8 cellular contexts compared by ENCODE assay signal in the genomic region with DNA sequence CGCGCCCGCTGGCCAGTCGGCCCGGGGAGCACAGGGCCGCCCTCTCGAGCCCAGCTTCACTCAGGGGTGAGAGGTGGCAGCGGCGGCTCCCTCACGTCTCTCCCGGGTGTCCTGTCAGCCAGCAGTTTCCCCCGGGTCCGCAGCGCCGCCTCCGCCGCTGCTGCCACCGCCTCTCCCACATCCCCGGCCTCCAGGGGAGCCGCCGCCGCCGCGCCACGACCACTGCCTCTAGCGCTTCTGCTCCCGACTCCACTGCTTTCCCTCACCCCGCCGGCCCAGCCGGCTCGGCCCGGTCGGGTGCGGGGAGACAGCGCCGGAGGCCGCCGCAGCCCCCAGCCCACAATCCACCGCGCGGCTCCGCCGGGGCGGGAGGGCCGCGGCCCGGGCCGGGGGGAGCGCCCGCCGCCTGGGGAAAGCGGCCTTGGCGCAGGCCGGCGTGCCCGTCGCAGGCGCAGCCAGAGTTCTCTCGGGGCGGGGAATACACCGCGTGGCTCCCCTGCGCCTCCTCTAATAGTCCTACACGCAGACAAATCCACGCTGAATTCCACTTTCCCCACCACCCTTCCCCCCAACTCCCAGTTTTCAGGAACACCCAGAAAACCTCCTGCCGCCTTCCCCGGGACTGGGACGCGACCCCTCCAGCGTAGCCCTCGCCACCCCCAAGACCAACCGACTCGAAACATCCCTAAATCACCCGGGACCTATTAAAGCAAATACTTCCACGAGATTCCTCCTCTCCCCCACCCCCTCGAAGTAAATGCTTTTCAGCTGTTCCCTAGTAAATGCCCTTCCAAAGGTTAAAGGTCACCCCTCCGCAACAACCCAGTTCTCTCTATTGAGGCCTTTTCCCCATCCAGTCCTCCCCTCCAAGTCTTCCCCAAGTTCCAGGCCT. TPM values are rescaled to one million over a fixed set of nuclear protein-coding genes. Genes with fewer than 3 reads are reported as not detected.
A peak's percentile ranks its signal among the peaks of the same experiment; 100 is the strongest.
DNase-seq lines count a peak whose midpoint lies in the region; ATAC-seq, FAIRE-seq and TF ChIP-seq lines count a peak whose summit lies in the region.

A gene with protein sequence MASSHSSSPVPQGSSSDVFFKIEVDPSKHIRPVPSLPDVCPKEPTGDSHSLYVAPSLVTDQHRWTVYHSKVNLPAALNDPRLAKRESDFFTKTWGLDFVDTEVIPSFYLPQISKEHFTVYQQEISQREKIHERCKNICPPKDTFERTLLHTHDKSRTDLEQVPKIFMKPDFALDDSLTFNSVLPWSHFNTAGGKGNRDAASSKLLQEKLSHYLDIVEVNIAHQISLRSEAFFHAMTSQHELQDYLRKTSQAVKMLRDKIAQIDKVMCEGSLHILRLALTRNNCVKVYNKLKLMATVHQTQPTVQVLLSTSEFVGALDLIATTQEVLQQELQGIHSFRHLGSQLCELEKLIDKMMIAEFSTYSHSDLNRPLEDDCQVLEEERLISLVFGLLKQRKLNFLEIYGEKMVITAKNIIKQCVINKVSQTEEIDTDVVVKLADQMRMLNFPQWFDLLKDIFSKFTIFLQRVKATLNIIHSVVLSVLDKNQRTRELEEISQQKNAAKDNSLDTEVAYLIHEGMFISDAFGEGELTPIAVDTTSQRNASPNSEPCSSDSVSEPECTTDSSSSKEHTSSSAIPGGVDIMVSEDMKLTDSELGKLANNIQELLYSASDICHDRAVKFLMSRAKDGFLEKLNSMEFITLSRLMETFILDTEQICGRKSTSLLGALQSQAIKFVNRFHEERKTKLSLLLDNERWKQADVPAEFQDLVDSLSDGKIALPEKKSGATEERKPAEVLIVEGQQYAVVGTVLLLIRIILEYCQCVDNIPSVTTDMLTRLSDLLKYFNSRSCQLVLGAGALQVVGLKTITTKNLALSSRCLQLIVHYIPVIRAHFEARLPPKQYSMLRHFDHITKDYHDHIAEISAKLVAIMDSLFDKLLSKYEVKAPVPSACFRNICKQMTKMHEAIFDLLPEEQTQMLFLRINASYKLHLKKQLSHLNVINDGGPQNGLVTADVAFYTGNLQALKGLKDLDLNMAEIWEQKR (minus strand): TSS at position 346 of the 892 bp plus-strand sequence. CDS start 35,429 bp downstream, outside the sequence.

- peak within 1 kb of the TSS; percentile 95 to 99 (median 96) for H3K27ac Mint-ChIP-seq in CD14-positive monocyte

- no peaks in the 10 kb centered on the region for H3K9me3 ChIP-seq in neuron (ENCODE audit: low read length)
- H3K9me3 ChIP-seq in subcutaneous abdominal adipose tissue (ENCODE audit: control insufficient read depth in 5 of 5, low read length in 5 of 5), result no peaks in the 10 kb centered on the region

- POLR2A ChIA-PET in RWPE1 (lab: Yijun Ruan, JAX; ENCODE audit: low non-redundant PET), result no interaction called here

- peak; percentile 52 for DNase-seq in CD14-positive monocyte (ENCODE audit: low spot score)
- DNase-seq in GM19239 (ENCODE audit: insufficient read length, low spot score), result peak; percentile 58
- peak; percentile 55 for DNase-seq in RWPE1 (ENCODE audit: low spot score)
- DNase-seq in activated gamma-delta T cell treated with Interleukin-2 at 50 U/mL for 16 hours, result peak; percentile 46
- DNase-seq in foreskin keratinocyte, result no peak

- TF ChIP-seq CTCF in CD14-positive monocyte (IDR thresholded peaks at IDR 0.05), result no peak
- no peak for TF ChIP-seq CTCF in RWPE1 (conservative IDR thresholded peaks at IDR 0.05; ENCODE audit: low read depth)
- no peak for TF ChIP-seq CTCF in foreskin keratinocyte (conservative IDR thresholded peaks at IDR 0.05)

- H3K36me3 Mint-ChIP-seq in CD14-positive monocyte, result no peaks in the 10 kb centered on the region

- peak within 1 kb of the TSS; percentile 99 for H3K4me3 Mint-ChIP-seq in CD14-positive monocyte

- peak; percentile 56 for ATAC-seq in HG03442 (IDR thresholded peaks at IDR 0.05; ENCODE audit: unreplicated experiment)
- peak; percentile 71 for ATAC-seq in foreskin keratinocyte

- H3K4me1 Mint-ChIP-seq in CD14-positive monocyte, result peaks cover 47% of the 10 kb centered on the region

- H3K27ac ChIP-seq in RWPE1 (peak within 1 kb of the TSS; percentile 91), foreskin keratinocyte (peak within 1 kb of the TSS; percentile 87), subcutaneous abdominal adipose tissue (ENCODE audit: low read depth, low read length) (peak within 1 kb of the TSS; percentile 99)

- H3K4me1 ChIP-seq in foreskin keratinocyte, result peaks cover 17% of the 10 kb centered on the region
- H3K4me1 ChIP-seq in neuron (ENCODE audit: insufficient read depth, low read length), result peaks cover 11% of the 10 kb centered on the region
- peaks cover 0 to 36% (median 28%) of the 10 kb centered on the region in 5 donors for H3K4me1 ChIP-seq in subcutaneous abdominal adipose tissue (ENCODE audit: control insufficient read depth in 5 of 5, insufficient read depth in 5 of 5, low read length in 5 of 5)

- H3K36me3 ChIP-seq in neuron (ENCODE audit: insufficient read depth, low read length) (no peaks in the 10 kb centered on the region), subcutaneous abdominal adipose tissue (ENCODE audit: control insufficient read depth in 5 of 5, insufficient read depth in 5 of 5, low read length in 5 of 5) (no peaks in the 10 kb centered on the region)

- no peaks in the 10 kb centered on the region for H3K27me3 Mint-ChIP-seq in CD14-positive monocyte (ENCODE audit: low read depth in 3 of 3)

- H3K4me3 ChIP-seq in neuron (ENCODE audit: low read length) (peak within 1 kb of the TSS; percentile 98), subcutaneous abdominal adipose tissue (ENCODE audit: low read depth in 1 of 5, low read length in 5 of 5) (peak within 1 kb of the TSS; percentile 74 to 90 (median 82))

- peak within 1 kb of the TSS; percentile 93 for H2AFZ ChIP-seq in neuron (ENCODE audit: low read depth, low read length)

- peak within 1 kb of the TSS; percentile 86 to 95 (median 90) for H3K9ac ChIP-seq in subcutaneous abdominal adipose tissue (ENCODE audit: low read length in 5 of 5)

- no peaks in the 10 kb centered on the region for H3K27me3 ChIP-seq in foreskin keratinocyte
- no peaks in the 10 kb centered on the region for H3K27me3 ChIP-seq in neuron (ENCODE audit: insufficient read depth, low read length)
- H3K27me3 ChIP-seq in subcutaneous abdominal adipose tissue (ENCODE audit: control insufficient read depth in 5 of 5, insufficient read depth in 4 of 5, low read length in 5 of 5), result no peaks in the 10 kb centered on the region

- intact Hi-C loops in CD14-positive monocyte (cut with micrococcal nuclease), result no loop called here

- CTCF ChIA-PET in RWPE1 (lab: Yijun Ruan, JAX), result interaction anchor here (0.6 kb wide), 1 partner anchor 541 kb away, joined by 3 read pairs; no protein-coding TSS in a partner anchor

- FAIRE-seq in GM19239 (lab: Jason Lieb, UNC), result no peak

- peaks cover 0 to 1% (median 0%) of the 10 kb centered on the region in 7 donors for H3K9me3 Mint-ChIP-seq in CD14-positive monocyte

RNA-seq across cellular contexts. Expression of the gene that starts here (rescaled TPM):
- polyA plus RNA-seq in CD14-positive monocyte, result 10 to 100 TPM; 11.4 to 11.5 TPM
- 23.0 and 26.3 TPM in 2 replicates for total RNA-seq in foreskin keratinocyte
- 10.8 and 15.0 TPM in 2 replicates for polyA plus RNA-seq in foreskin keratinocyte

Comparison
In these comparisons a context has a peak if more than half of its experiments do, and no peak if none do; other contexts are left out.
1. DNase-seq: peak in CD14-positive monocyte (single experiment), GM19239 (single experiment), RWPE1 (single experiment) and activated gamma-delta T cell treated with Interleukin-2 at 50 U/mL for 16 hours (single experiment); none in foreskin keratinocyte (0 of 2).
2. Peak in every context shown above with its lines, with median percentiles within 50 percentile points of each other: H3K27ac ChIP-seq.